ENCODE assay signal across 8 cellular contexts in the genomic region with DNA sequence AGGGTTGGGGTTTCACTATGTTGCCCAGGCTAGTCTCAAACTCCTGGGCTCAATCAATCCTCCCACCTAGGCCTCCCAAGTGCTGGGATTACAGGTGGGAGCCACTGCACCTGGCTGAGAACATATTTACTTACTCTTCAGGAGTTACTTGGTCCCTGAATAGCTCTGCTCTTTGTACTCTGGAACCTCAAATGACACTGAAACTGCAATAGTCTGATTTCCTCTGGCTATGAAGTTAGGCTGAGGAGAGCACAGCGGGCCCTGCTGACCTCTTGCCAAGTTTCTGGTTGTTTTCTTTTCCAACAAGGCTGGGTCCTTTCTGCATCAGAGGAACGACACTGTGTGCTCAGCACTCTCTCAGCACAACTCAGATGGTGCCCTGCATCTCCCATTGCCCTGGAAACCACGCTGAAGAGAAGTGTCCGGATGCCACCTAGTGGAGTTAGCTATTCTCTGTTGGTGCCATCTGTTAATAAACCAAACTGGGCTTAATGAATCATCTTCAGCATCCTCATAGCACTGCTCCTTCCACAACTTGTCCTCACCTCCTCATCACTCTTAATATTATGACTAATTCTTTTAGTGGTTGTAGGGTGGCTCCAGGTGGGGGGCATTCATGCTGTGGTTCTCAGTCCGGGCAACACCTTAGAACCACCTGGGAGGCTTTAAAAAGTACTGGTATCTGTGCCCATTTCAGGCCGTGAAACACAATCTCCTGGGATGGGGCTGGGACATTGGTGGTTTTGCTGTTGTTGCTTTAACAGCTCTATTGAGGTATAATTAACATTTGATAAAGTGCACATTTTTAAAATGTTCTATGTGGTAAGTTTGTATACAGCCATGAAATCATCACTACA. TPM values are rescaled to one million over a fixed set of nuclear protein-coding genes. Genes with fewer than 3 reads are reported as not detected.
DNase-seq lines count a peak whose midpoint lies in the region; ATAC-seq and TF ChIP-seq lines count a peak whose summit lies in the region.

No MANE protein-coding gene starts in this region.

- peak; percentile 79 for TF ChIP-seq RAD21 in Ishikawa (IDR thresholded peaks at IDR 0.05; ENCODE audit: low read depth)

- H3K27ac ChIP-seq in PC-3 (ENCODE audit: low read length) (no peak overlapping the region), foreskin keratinocyte (no peak overlapping the region), osteoblast (ENCODE audit: low read depth, low read length) (no peak overlapping the region)

- no peak overlapping the region for H3K4me3 Mint-ChIP-seq in activated T-cell treated with anti-CD3 and anti-CD28 coated beads, Interleukin-2, amount 50 U/mL, for 72 hours

- H3K9ac ChIP-seq in PC-3 (ENCODE audit: low read length) = no peak overlapping the region

- peaks cover 2 to 3% of the 10 kb centered on the region in 2 donors for H3K36me3 Mint-ChIP-seq in activated T-cell treated with anti-CD3 and anti-CD28 coated beads, Interleukin-2, amount 50 U/mL, for 72 hours (ENCODE audit: insufficient read depth in 2 of 2)

- H3K79me2 ChIP-seq in PC-3 (ENCODE audit: low read length) = no peaks in the 10 kb centered on the region
- no peaks in the 10 kb centered on the region for H3K79me2 ChIP-seq in osteoblast (ENCODE audit: insufficient read depth, low read length)

- intact Hi-C loops in PC-3 (cut with micrococcal nuclease) = loop anchor here (1.0 to 10.0 kb wide), 5 partner anchors 57 to 587 kb away; a partner anchor contains a TSS

- ATAC-seq in GM21723 (IDR thresholded peaks at IDR 0.05; ENCODE audit: unreplicated experiment) = peak; percentile 85
- peak; percentile 99 for ATAC-seq in PC-3
- ATAC-seq in activated T-cell treated with anti-CD3 and anti-CD28 coated beads, Interleukin-2, amount 50 U/mL, for 72 hours (replicated peaks in 1 of 2) = peak; percentile 91 to 94
- peak; percentile 95 for ATAC-seq in foreskin keratinocyte

- no peak overlapping the region for H3K27ac Mint-ChIP-seq in activated T-cell treated with anti-CD3 and anti-CD28 coated beads, Interleukin-2, amount 50 U/mL, for 72 hours

- H3K4me2 ChIP-seq in PC-3 (ENCODE audit: low read length) (no peak overlapping the region), osteoblast (ENCODE audit: insufficient read depth, low read length) (no peak overlapping the region)

- H3K4me1 Mint-ChIP-seq in activated T-cell treated with anti-CD3 and anti-CD28 coated beads, Interleukin-2, amount 50 U/mL, for 72 hours (ENCODE audit: low read depth) = peaks cover 19% of the 10 kb centered on the region

- no peaks in the 10 kb centered on the region for H3K9me2 ChIP-seq in PC-3 (replicated peaks; ENCODE audit: low read length)

- BruUV-seq in PC-3 (replicated peaks; lab: Mats Ljungman, UMichigan) = no TSS peak

- CTCF ChIA-PET in PC-3 (lab: Charles Lee) = interaction anchor here (0.5 to 1.3 kb wide), 8 partner anchors 9 to 769 kb away, joined by 3 to 14 read pairs (median 3); no protein-coding TSS in a partner anchor

- H3K4me1 ChIP-seq in PC-3 (ENCODE audit: insufficient read depth, low read length) (no peaks in the 10 kb centered on the region), foreskin keratinocyte (no peaks in the 10 kb centered on the region), osteoblast (ENCODE audit: insufficient read depth, low read length) (peaks cover 2% of the 10 kb centered on the region)

- H3F3A ChIP-seq in PC-3 (ENCODE audit: low read length, unreplicated experiment) = no peaks in the 10 kb centered on the region

- H3K36me3 ChIP-seq in PC-3 (ENCODE audit: low read depth, low read length) (no peaks in the 10 kb centered on the region), osteoblast (ENCODE audit: insufficient read depth, low read length) (no peaks in the 10 kb centered on the region)

- H4K20me1 ChIP-seq in PC-3 (ENCODE audit: low read length) (no peaks in the 10 kb centered on the region), osteoblast (ENCODE audit: insufficient read depth, low read length) (no peaks in the 10 kb centered on the region)

- no peaks in the 10 kb centered on the region for H3K27me3 Mint-ChIP-seq in activated T-cell treated with anti-CD3 and anti-CD28 coated beads, Interleukin-2, amount 50 U/mL, for 72 hours (ENCODE audit: low read depth)

- no peaks in the 10 kb centered on the region for H3K27me3 ChIP-seq in PC-3 (ENCODE audit: low read length)
- H3K27me3 ChIP-seq in foreskin keratinocyte = peaks cover 4% of the 10 kb centered on the region
- H3K27me3 ChIP-seq in osteoblast (ENCODE audit: insufficient read depth, low read length) = peaks cover 2% of the 10 kb centered on the region

- TF ChIP-seq EP300 in Ishikawa (IDR thresholded peaks at IDR 0.05; ENCODE audit: borderline replicate concordance) = no peak

- POLR2A ChIA-PET in PC-3 (lab: Charles Lee; ENCODE audit: unreplicated experiment) = interaction anchor here (0.6 kb wide), 1 partner anchor 461 kb away, joined by 3 read pairs; no protein-coding TSS in a partner anchor

- DNase-seq in GDM1 (lab: John Stamatoyannopoulos, UW) (peak; percentile 33), PC-3 (peak; percentile 92), foreskin keratinocyte (peak; percentile 57 to 76), osteoblast (ENCODE audit: insufficient read length, low spot score, missing footprints) (peak; percentile 93), mesenteric fat pad (ENCODE audit: low spot score) (no peak)
- DNase-seq in activated T-cell treated with anti-CD3 and anti-CD28 coated beads, Interleukin-2, amount 50 U/mL, for 72 hours = peak; percentile 60 to 62

- H3K4me3 ChIP-seq in PC-3 (ENCODE audit: low read length) (no peak overlapping the region), osteoblast (ENCODE audit: insufficient read depth, low read length) (no peak overlapping the region)

- TF ChIP-seq CTCF in PC-3 (conservative IDR thresholded peaks at IDR 0.05; ENCODE audit: low read depth, low read length) (peak; percentile 95), foreskin keratinocyte (conservative IDR thresholded peaks at IDR 0.05) (peak; percentile 94), osteoblast (IDR thresholded peaks at IDR 0.05; ENCODE audit: extremely low read depth, low read depth, low read length) (peak; percentile 85)

- H3K9me3 Mint-ChIP-seq in activated T-cell treated with anti-CD3 and anti-CD28 coated beads, Interleukin-2, amount 50 U/mL, for 72 hours = peaks cover 0 to 2% of the 10 kb centered on the region in 2 donors

- no peak overlapping the region for H2AFZ ChIP-seq in PC-3 (ENCODE audit: low read length)
- peak overlapping the region; percentile 37 for H2AFZ ChIP-seq in osteoblast (ENCODE audit: low read length)

- H3K9me3 ChIP-seq in PC-3 (ENCODE audit: low read length) (no peaks in the 10 kb centered on the region), osteoblast (ENCODE audit: low read depth, low read length) (no peaks in the 10 kb centered on the region)

TF ChIP-seq in Ishikawa, 13 proteins besides CTCF, POLR2A, EP300 and RAD21:
- TF ChIP-seq TAF1 (IDR thresholded peaks at IDR 0.05; ENCODE audit: low read depth) = no peak
- TF ChIP-seq CREB1 (IDR thresholded peaks at IDR 0.05; ENCODE audit: low read depth) = no peak

RNA-seq across cellular contexts. Expression of a gene that starts 8.2 kb away (rescaled TPM):
- 0.18 TPM in 1 of 2 replicates, not detected in the other for total RNA-seq in PC-3 (2014; rRNA removed)
- not detected for total RNA-seq in activated T-cell treated with anti-CD3 and anti-CD28 coated beads, Interleukin-2, amount 50 U/mL, for 72 hours
- 0.18 and 0.31 TPM in 2 replicates for total RNA-seq in foreskin keratinocyte
- 0.13 TPM in 1 of 2 replicates, not detected in the other for polyA plus RNA-seq in foreskin keratinocyte
- under 0.01 TPM in 1 of 2 replicates, not detected in the other for total RNA-seq in osteoblast
- not detected for total RNA-seq in mesenteric fat pad

RNA-seq across cellular contexts. Expression of a gene that starts 57.4 kb away (rescaled TPM):
- total RNA-seq in PC-3 (2014; rRNA removed) (20.8 TPM in 2 replicates), foreskin keratinocyte (14.8 and 16.1 TPM in 2 replicates), osteoblast (16.6 and 18.0 TPM in 2 replicates), mesenteric fat pad (17.7 TPM)
- total RNA-seq in activated T-cell treated with anti-CD3 and anti-CD28 coated beads, Interleukin-2, amount 50 U/mL, for 72 hours = 10 to 100 TPM; 29.8 to 30.0 TPM
- polyA plus RNA-seq in foreskin keratinocyte = 7.9 and 8.1 TPM in 2 replicates
